ENCODE assay signal across 8 cellular contexts in the genomic region with DNA sequence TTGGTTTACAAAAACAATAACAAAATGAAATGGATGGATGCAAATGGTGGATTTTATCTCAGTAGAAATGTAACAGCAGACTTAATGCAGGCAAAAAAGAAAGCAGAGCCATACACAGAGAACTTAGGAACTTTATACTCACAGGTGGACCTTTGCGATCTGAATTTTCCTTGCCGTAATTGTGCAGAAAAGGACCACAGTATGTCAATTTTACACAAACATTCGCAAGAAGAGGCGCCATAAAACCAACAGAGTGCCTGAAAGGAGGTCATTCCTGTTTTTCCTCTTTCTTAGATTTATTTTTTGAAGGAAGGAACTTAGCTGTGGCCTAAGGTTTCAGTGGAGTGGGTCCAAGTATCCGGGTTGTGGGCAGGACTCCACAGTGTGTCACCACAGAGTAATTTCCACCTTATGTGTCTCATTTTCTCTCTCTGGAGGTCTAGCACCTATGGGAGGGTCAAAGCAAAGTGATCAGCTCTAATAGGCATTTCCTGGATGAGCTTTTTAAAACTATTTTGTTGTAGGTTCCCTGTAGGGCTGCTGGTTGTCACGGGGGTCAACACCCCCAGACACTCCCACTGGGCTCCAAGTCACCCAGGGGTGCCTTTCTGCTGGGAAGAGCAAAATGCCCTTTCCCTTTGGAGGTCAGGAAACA. TPM values are rescaled to one million over a fixed set of nuclear protein-coding genes. Genes with fewer than 3 reads are reported as not detected.
DNase-seq lines count a peak whose midpoint lies in the region; ATAC-seq and TF ChIP-seq lines count a peak whose summit lies in the region.

No MANE protein-coding gene starts in this region.

- H3K4me3 Mint-ChIP-seq in dendritic cell treated with granulocyte-macrophage colony-stimulating factor and Interleukin-4, amounts not matched to agents 40 ng/mL and 50 ng/mL, for 4 days = peak overlapping the region; percentile 69
- peak overlapping the region; percentile 88 for H3K4me3 Mint-ChIP-seq in natural killer cell treated with Interleukin-12 subunit alpha and Interleukin-12 subunit beta and Interleukin-15 and Interleukin-18, amount 100 ng/mL, for 72 hours

- no peaks in the 10 kb centered on the region for H3K36me3 Mint-ChIP-seq in dendritic cell treated with granulocyte-macrophage colony-stimulating factor and Interleukin-4, amounts not matched to agents 40 ng/mL and 50 ng/mL, for 4 days (ENCODE audit: low read depth)
- H3K36me3 Mint-ChIP-seq in natural killer cell treated with Interleukin-12 subunit alpha and Interleukin-12 subunit beta and Interleukin-15 and Interleukin-18, amount 100 ng/mL, for 72 hours = no peaks in the 10 kb centered on the region

- no peak for ATAC-seq in natural killer cell treated with Interleukin-12 subunit alpha and Interleukin-12 subunit beta and Interleukin-15 and Interleukin-18, amount 100 ng/mL, for 72 hours

- H3K4me1 Mint-ChIP-seq in dendritic cell treated with granulocyte-macrophage colony-stimulating factor and Interleukin-4, amounts not matched to agents 40 ng/mL and 50 ng/mL, for 4 days (ENCODE audit: low read depth) = peaks cover 9% of the 10 kb centered on the region
- peaks cover 14 to 15% of the 10 kb centered on the region in 2 donors for H3K4me1 Mint-ChIP-seq in natural killer cell treated with Interleukin-12 subunit alpha and Interleukin-12 subunit beta and Interleukin-15 and Interleukin-18, amount 100 ng/mL, for 72 hours (ENCODE audit: low read depth in 2 of 2)

- peak overlapping the region; percentile 90 for H3K27ac ChIP-seq in OCI-LY3 (ENCODE audit: low read length)

- intact Hi-C loops in dendritic cell treated with granulocyte-macrophage colony-stimulating factor and Interleukin-4, amounts not matched to agents 40 ng/mL and 50 ng/mL, for 4 days (cut with micrococcal nuclease) = no loop called here

- no peaks in the 10 kb centered on the region for H3K27me3 ChIP-seq in OCI-LY3 (ENCODE audit: low read depth, low read length)

- DNase-seq in ELR (ENCODE audit: low read depth) (peak; percentile 53), iPS-NIHi11 (ENCODE audit: low spot score) (no peak), hippocampal formation (lab: John Stamatoyannopoulos, UW) (no peak), T1000 (lab: John Stamatoyannopoulos, UW) (no peak), SHP77 (lab: John Stamatoyannopoulos, UW) (no peak)
- DNase-seq in natural killer cell treated with Interleukin-12 subunit alpha and Interleukin-12 subunit beta and Interleukin-15 and Interleukin-18, amount 100 ng/mL, for 72 hours (ENCODE audit: low spot score) = no peak

- H4K20me1 ChIP-seq in OCI-LY3 (ENCODE audit: insufficient read depth, low read length) = no peaks in the 10 kb centered on the region

- TF ChIP-seq CTCF in OCI-LY3 (IDR thresholded peaks at IDR 0.05; ENCODE audit: low read depth, low read length) = no peak

- H3K4me1 ChIP-seq in OCI-LY3 (ENCODE audit: low read length) = peaks cover 20% of the 10 kb centered on the region

- H3K27ac Mint-ChIP-seq in dendritic cell treated with granulocyte-macrophage colony-stimulating factor and Interleukin-4, amounts not matched to agents 40 ng/mL and 50 ng/mL, for 4 days = peak overlapping the region; percentile 94
- peak overlapping the region; percentile 97 to 99 for H3K27ac Mint-ChIP-seq in natural killer cell treated with Interleukin-12 subunit alpha and Interleukin-12 subunit beta and Interleukin-15 and Interleukin-18, amount 100 ng/mL, for 72 hours

- peak overlapping the region; percentile 75 for H3K4me3 ChIP-seq in OCI-LY3 (ENCODE audit: low read length)

- peak overlapping the region; percentile 95 for H3K4me2 ChIP-seq in OCI-LY3 (ENCODE audit: low read length)

- peak overlapping the region; percentile 84 for H3K9ac ChIP-seq in OCI-LY3 (ENCODE audit: low read length)

- H3K27me3 Mint-ChIP-seq in dendritic cell treated with granulocyte-macrophage colony-stimulating factor and Interleukin-4, amounts not matched to agents 40 ng/mL and 50 ng/mL, for 4 days = no peaks in the 10 kb centered on the region
- H3K27me3 Mint-ChIP-seq in natural killer cell treated with Interleukin-12 subunit alpha and Interleukin-12 subunit beta and Interleukin-15 and Interleukin-18, amount 100 ng/mL, for 72 hours = no peaks in the 10 kb centered on the region

- H2AFZ ChIP-seq in OCI-LY3 (ENCODE audit: low read depth, low read length) = peak overlapping the region; percentile 56; the same call in 1 of the 2 replicates

- H3K9me3 Mint-ChIP-seq in dendritic cell treated with granulocyte-macrophage colony-stimulating factor and Interleukin-4, amounts not matched to agents 40 ng/mL and 50 ng/mL, for 4 days = no peaks in the 10 kb centered on the region
- H3K9me3 Mint-ChIP-seq in natural killer cell treated with Interleukin-12 subunit alpha and Interleukin-12 subunit beta and Interleukin-15 and Interleukin-18, amount 100 ng/mL, for 72 hours = no peaks in the 10 kb centered on the region

- no peaks in the 10 kb centered on the region for H3K79me2 ChIP-seq in OCI-LY3 (ENCODE audit: low read length)

- no peaks in the 10 kb centered on the region for H3K9me3 ChIP-seq in OCI-LY3 (ENCODE audit: insufficient read depth, low read length)

- H3K36me3 ChIP-seq in OCI-LY3 (replicated peaks; ENCODE audit: low read depth, low read length) = no peaks in the 10 kb centered on the region

RNA-seq across cellular contexts. Expression of a gene that starts 24.7 kb away (rescaled TPM):
- 10 to 100 TPM; 31.0 to 39.6 TPM for total RNA-seq in natural killer cell treated with Interleukin-12 subunit alpha and Interleukin-12 subunit beta and Interleukin-15 and Interleukin-18, amount 100 ng/mL, for 72 hours
